ENCODE assay signal across 19 cellular contexts in the genomic region with DNA sequence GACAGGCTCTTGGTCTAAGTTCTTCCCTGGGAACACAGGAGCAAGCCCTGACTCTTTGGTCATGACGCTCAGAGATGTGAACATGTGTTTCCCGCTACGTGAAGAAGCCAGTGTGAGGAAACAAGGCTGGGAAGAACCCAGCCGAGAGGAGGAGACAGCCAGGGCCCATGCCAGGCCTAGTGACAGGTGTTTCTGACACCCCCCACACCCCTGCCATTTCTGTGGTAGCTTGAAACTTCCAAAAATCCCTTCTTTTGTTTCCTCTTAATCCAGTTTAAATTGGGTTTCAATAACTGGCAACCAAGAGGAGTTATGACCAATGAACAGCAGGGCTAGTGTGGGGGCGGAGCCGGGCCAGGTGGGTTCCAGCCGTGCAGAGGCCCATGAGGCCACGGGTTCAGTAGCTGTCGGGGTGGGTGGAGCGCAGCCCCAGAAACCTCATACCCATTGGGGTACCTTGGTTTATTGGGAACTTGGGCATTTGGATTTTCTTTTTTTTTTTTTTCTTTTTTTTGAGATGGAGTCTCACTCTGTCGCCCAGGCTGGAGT. TPM values are rescaled to one million over a fixed set of nuclear protein-coding genes. Genes with fewer than 3 reads are reported as not detected.
A peak's percentile ranks its signal among the peaks of the same experiment; 100 is the strongest.
DNase-seq lines count a peak whose midpoint lies in the region; ATAC-seq, FAIRE-seq and TF ChIP-seq lines count a peak whose summit lies in the region.
"Had no signal": no experiment of that assay in that cellular context is flagged by ENCODE, and none has a peak within 500 bp of the region (broad histone marks: within the 10 kb centered on the region; RNA-seq: fewer than 3 reads in every experiment).

No MANE protein-coding gene starts in this region.

- H2BK5ac ChIP-seq in IMR-90 (ENCODE audit: low read depth, low read length, poor library complexity, severe bottlenecking) = no peak overlapping the region

- dilution Hi-C loops in IMR-90 (cut with HindIII; ENCODE audit: low sequenced_read_pairs, unreplicated experiment) = no loop called here

- H2BK20ac ChIP-seq in IMR-90 (ENCODE audit: low read depth, low read length) = no peak overlapping the region

- H3K9me3 ChIP-seq in BLaER1 treated with 17β-estradiol and CSF1 and Interleukin-3, amounts not matched to agents 10 nM and 100 nM (replicated peaks in 1 of 11) = no peaks in the 10 kb centered on the region
- no peaks in the 10 kb centered on the region for H3K9me3 ChIP-seq in IMR-90 (ENCODE audit: control insufficient read depth, insufficient read depth, low read length)
- H3K9me3 ChIP-seq in pancreas = no peaks in the 10 kb centered on the region

- peaks cover 21% of the 10 kb centered on the region for H3K9me1 ChIP-seq in IMR-90 (ENCODE audit: insufficient read depth, low read length)

- TF ChIP-seq POLR2A in IMR-90 (IDR thresholded peaks at IDR 0.05; ENCODE audit: low read depth, low read length) = no peak

- no peak overlapping the region for H3K4me3 Mint-ChIP-seq in immature natural killer cell
- H3K4me3 Mint-ChIP-seq: CD4-positive, alpha-beta memory T cell had no signal

- H3K79me1 ChIP-seq in IMR-90 (ENCODE audit: low read depth in 1 of 2, low read length in 2 of 2) = peaks cover 3 to 40% of the 10 kb centered on the region in 2 experiments; a peak in 2 of 4 replicates

- peaks cover 0 to 5% (median 0%) of the 10 kb centered on the region in 11 experiments; a peak in 2 of 22 replicates for H4K20me1 ChIP-seq in BLaER1 treated with 17β-estradiol and CSF1 and Interleukin-3, amounts not matched to agents 10 nM and 100 nM
- H4K20me1 ChIP-seq in IMR-90 (ENCODE audit: insufficient read depth, low read length) = no peaks in the 10 kb centered on the region

- H2AK9ac ChIP-seq in IMR-90 (replicated peaks; ENCODE audit: low read depth, low read length, poor library complexity) = no peak overlapping the region

- no peak overlapping the region for H3K9ac ChIP-seq in BLaER1 treated with 17β-estradiol and CSF1 and Interleukin-3, amounts not matched to agents 10 nM and 100 nM
- H3K9ac ChIP-seq in IMR-90 (ENCODE audit: low read depth, low read length) = no peak overlapping the region

- intact Hi-C loops in IMR-90 (cut with micrococcal nuclease) = no loop called here
- intact Hi-C loops in pancreas (cut with DNase I) = no loop called here

- H3K14ac ChIP-seq in IMR-90 (replicated peaks; ENCODE audit: low read depth, low read length) = no peak overlapping the region

- CTCF ChIA-PET in IMR-90 (lab: Yijun Ruan, JAX) = no interaction called here

- no peak overlapping the region for H3K23ac ChIP-seq in IMR-90 (ENCODE audit: low read depth, low read length)

- H3K4ac ChIP-seq in IMR-90 (ENCODE audit: low read depth, low read length) = peak overlapping the region; percentile 43; the same call in 1 of the 2 replicates

- no peak for DNase-seq in IMR-90
- no peak for DNase-seq in immature natural killer cell
- DNase-seq in pancreas = no peak
- no peak for DNase-seq in HPDE6-E6E7 (ENCODE audit: extremely low spot score)
- DNase-seq: ACHN; Calu3; CD4-positive, alpha-beta memory T cell; DMS79; HCEC 1CT; NCI-H1105; NCI-H1694 treated with DMSO at 0.1 percent for 48 hours; NCI-H2107; NCI-H2227 treated with DMSO at 0.1 percent for 48 hours; NCI-H526 treated with DMSO at 0.1 percent for 48 hours; OCI-M1; SHP77 treated with DMSO at 0.1 percent for 48 hours had no signal

- no peak overlapping the region for H2BK15ac ChIP-seq in IMR-90 (ENCODE audit: low read depth, low read length)

- no peak overlapping the region for H3K18ac ChIP-seq in IMR-90 (ENCODE audit: low read depth, low read length)

- H3K4me1 Mint-ChIP-seq in immature natural killer cell = peaks cover 66 to 67% of the 10 kb centered on the region in 2 donors

- H3K9me3 Mint-ChIP-seq in immature natural killer cell = no peaks in the 10 kb centered on the region
- H3K9me3 Mint-ChIP-seq: CD4-positive, alpha-beta memory T cell had no signal

- H3K36me3 Mint-ChIP-seq in immature natural killer cell = no peaks in the 10 kb centered on the region

- peaks cover 0 to 2% (median 0%) of the 10 kb centered on the region in 3 donors for H3K27me3 Mint-ChIP-seq in immature natural killer cell (ENCODE audit: low read depth in 3 of 3)
- H3K27me3 Mint-ChIP-seq: CD4-positive, alpha-beta memory T cell had no signal

- no peak overlapping the region for H2BK120ac ChIP-seq in IMR-90 (ENCODE audit: low read depth, low read length)

- no peak overlapping the region for H4K91ac ChIP-seq in IMR-90 (ENCODE audit: insufficient read depth, low read depth, low read length)

- H3K56ac ChIP-seq in IMR-90 (ENCODE audit: extremely low read depth, insufficient read depth, low read length) = no peak overlapping the region

- no peak overlapping the region for H3K4me3 ChIP-seq in BLaER1 treated with 17β-estradiol and CSF1 and Interleukin-3, amounts not matched to agents 10 nM and 100 nM
- no peak overlapping the region for H3K4me3 ChIP-seq in IMR-90 (ENCODE audit: insufficient read depth, low read depth, low read length)
- H3K4me3 ChIP-seq in pancreas = no peak overlapping the region

- no peak overlapping the region; the same call in 1 of the 2 replicates for H4K5ac ChIP-seq in IMR-90 (ENCODE audit: low read depth, low read length)

- no peak overlapping the region for H2AFZ ChIP-seq in IMR-90 (replicated peaks; ENCODE audit: low read length, poor library complexity)

- H3K4me2 ChIP-seq in BLaER1 treated with 17β-estradiol and CSF1 and Interleukin-3, amounts not matched to agents 10 nM and 100 nM = peak overlapping the region in 8 of 11 experiments; percentile 3 to 81 (median 34); a peak in 12 of 22 replicates
- no peak overlapping the region for H3K4me2 ChIP-seq in IMR-90 (ENCODE audit: low read depth, low read length)

- WGBS in IMR-90 (ENCODE audit: extremely low coverage in 2 of 2, insufficient read length in 1 of 2), 2 experiments = 67% methylated on average over 3 of the region's 11 CpGs; no CpG with 5 or more reads in 1 of the 2 experiments
- 63 to 64% methylated on average over 11 of the region's 11 CpGs for WGBS in pancreas, 2 donors

- POLR2A ChIA-PET in IMR-90 (lab: Charles Lee; ENCODE audit: unreplicated experiment) = no interaction called here

- no TSS peak for BruUV-seq in IMR-90 (replicated peaks; lab: Mats Ljungman, UMichigan)

- H4K8ac ChIP-seq in IMR-90 (ENCODE audit: low read depth in 2 of 2, low read length in 2 of 2) = no peak overlapping the region

- in situ Hi-C loops in IMR-90 (cut with MboI; ENCODE audit: low sequenced_read_pairs) = loop anchor here (10.0 kb wide), 1 partner anchor 136 kb away; no protein-coding TSS in a partner anchor

- TF ChIP-seq RAD21 in IMR-90 (IDR thresholded peaks at IDR 0.05; ENCODE audit: low read length) = no peak

- H2AK5ac ChIP-seq in IMR-90 (ENCODE audit: low read depth, low read length) = no peak overlapping the region

- peaks cover 41 to 64% (median 55%) of the 10 kb centered on the region in 10 experiments for H3K4me1 ChIP-seq in BLaER1 treated with 17β-estradiol and CSF1 and Interleukin-3, amounts not matched to agents 10 nM and 100 nM
- 0 out of 2 replicates have a peak, but pooled peaks cover 3% of the 10 kb centered on the region for H3K4me1 ChIP-seq in IMR-90 (ENCODE audit: control insufficient read depth, insufficient read depth, low read length)
- H3K4me1 ChIP-seq in pancreas = peaks cover 15 to 30% (median 15%) of the 10 kb centered on the region in 3 donors

- peaks cover 0 to 17% (median 0%) of the 10 kb centered on the region in 11 experiments; a peak in 5 of 22 replicates for H3K36me3 ChIP-seq in BLaER1 treated with 17β-estradiol and CSF1 and Interleukin-3, amounts not matched to agents 10 nM and 100 nM
- H3K36me3 ChIP-seq in IMR-90 (ENCODE audit: control insufficient read depth, insufficient read depth, low read length) (no peaks in the 10 kb centered on the region), pancreas (no peaks in the 10 kb centered on the region)

- H3K27ac Mint-ChIP-seq in immature natural killer cell = peak overlapping the region in 4 of 6 donors; percentile 45 to 86 (median 60)

- TF ChIP-seq CTCF in IMR-90 (conservative IDR thresholded peaks at IDR 0.05; ENCODE audit: low read depth, low read length) (no peak), pancreas (IDR thresholded peaks at IDR 0.05) (no peak)

- FAIRE-seq in pancreas (lab: Jason Lieb, UNC) = no peak

- H3K27ac ChIP-seq in BLaER1 treated with 17β-estradiol and CSF1 and Interleukin-3, amounts not matched to agents 10 nM and 100 nM = peak overlapping the region in 3 of 11 experiments; percentile 14 to 21 (median 18); a peak in 2 of 22 replicates
- H3K27ac ChIP-seq in IMR-90 (ENCODE audit: insufficient read depth, low read length) (no peak overlapping the region), pancreas (peak overlapping the region in 3 of 4 donors; percentile 22 to 91 (median 81))

- no peaks in the 10 kb centered on the region for H3K27me3 ChIP-seq in BLaER1 treated with 17β-estradiol and CSF1 and Interleukin-3, amounts not matched to agents 10 nM and 100 nM
- no peaks in the 10 kb centered on the region for H3K27me3 ChIP-seq in IMR-90 (ENCODE audit: control insufficient read depth, insufficient read depth, low read length)
- no peaks in the 10 kb centered on the region for H3K27me3 ChIP-seq in pancreas

- no peak for ATAC-seq in IMR-90 (ENCODE audit: low read depth)
- ATAC-seq in pancreas = peak in 1 of 4 donors; percentile 15
- ATAC-seq in HG03354 (IDR thresholded peaks at IDR 0.05; ENCODE audit: poor library complexity, severe bottlenecking, unreplicated experiment) = no peak
- ATAC-seq in HG03095 (IDR thresholded peaks at IDR 0.05; ENCODE audit: unreplicated experiment) = no peak

TF ChIP-seq in IMR-90, 13 proteins besides CTCF, POLR2A, EP300 and RAD21 (continues in another document):
- no peak for TF ChIP-seq FOS (IDR thresholded peaks at IDR 0.05; ENCODE audit: low read depth, low read length)

RNA-seq across cellular contexts. Expression of gene WRNIP1, which starts 33.5 kb away (rescaled TPM):
- total RNA-seq in IMR-90 (2012; rRNA removed) (37.2 and 47.1 TPM in 2 replicates), pancreas (10 to 100 TPM; 19.2 to 24.9 (median 23.2) TPM)
- polyA plus RNA-seq in IMR-90 (2012; rRNA removed) (42.6 and 43.7 TPM in 2 replicates), immature natural killer cell (10 to 100 TPM; 25.5 to 43.3 (median 26.4) TPM), pancreas (10 to 100 TPM; 35.7 to 45.7 TPM)
- polyA plus RNA-seq in IMR-90 (2012; cell fraction: cytosol; rRNA removed) = 45.5 and 55.1 TPM in 2 replicates
- 42.3 and 49.2 TPM in 2 replicates for polyA plus RNA-seq in IMR-90 (2012; cell fraction: nucleus; rRNA removed; ENCODE audit: low replicate concordance)

RNA-seq across cellular contexts. Expression of gene SERPINB1, which starts 43.0 kb away (rescaled TPM):
- total RNA-seq in IMR-90 (2012; rRNA removed) (6.1 TPM in 2 replicates), pancreas (100 to 1,000 TPM in 5 of 6 donors, 10 to 100 TPM in 1; 94.1 to 285 (median 190) TPM)
- polyA plus RNA-seq in IMR-90 (2012; rRNA removed) (7.0 and 9.1 TPM in 2 replicates), immature natural killer cell (100 to 1,000 TPM; 108 to 164 (median 162) TPM), pancreas (10 to 100 TPM; 68.1 to 75.8 TPM)
- polyA plus RNA-seq in IMR-90 (2012; cell fraction: cytosol; rRNA removed) = 2.8 and 2.9 TPM in 2 replicates
- 1.4 and 6.8 TPM in 2 replicates for polyA plus RNA-seq in IMR-90 (2012; cell fraction: nucleus; rRNA removed; ENCODE audit: low replicate concordance)

RNA-seq across cellular contexts. Expression of gene MYLK4, which starts 47.9 kb away (rescaled TPM):
- under 0.01 TPM in 2 replicates for total RNA-seq in IMR-90 (2012; rRNA removed)
- 0.07 TPM in 2 replicates for polyA plus RNA-seq in IMR-90 (2012; rRNA removed)
- 0.02 and 0.03 TPM in 2 replicates for polyA plus RNA-seq in IMR-90 (2012; cell fraction: cytosol; rRNA removed)
- 0.05 and 0.42 TPM in 2 replicates for polyA plus RNA-seq in IMR-90 (2012; cell fraction: nucleus; rRNA removed; ENCODE audit: low replicate concordance)
- polyA plus RNA-seq in immature natural killer cell = under 1 TPM in 2 of 3 donors, not detected in 1; 0.09 to 0.17 TPM
- under 1 TPM; 0.37 to 0.87 (median 0.41) TPM for total RNA-seq in pancreas
- polyA plus RNA-seq in pancreas = 1 to 10 TPM in 1 of 2 donors, under 1 TPM in 1; 0.27 to 1.0 TPM
